In the genomic region with DNA sequence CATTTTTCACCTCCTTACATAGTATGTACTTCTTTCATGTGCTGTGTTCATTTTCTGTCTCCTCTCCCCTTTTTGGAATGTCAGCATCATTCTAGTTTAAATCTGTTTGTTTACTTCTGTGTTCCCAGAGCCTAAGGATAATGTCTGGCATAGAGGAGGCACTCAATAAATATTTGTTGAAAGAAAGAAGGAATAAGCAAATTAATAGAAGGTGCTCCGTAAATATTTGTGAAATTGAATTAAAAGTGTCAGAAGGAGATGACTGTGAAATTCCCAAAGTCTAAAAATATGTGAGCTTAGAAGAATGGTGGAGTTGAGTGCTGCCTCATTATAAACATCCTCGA, we compare ENCODE assay signal across 1 cellular context.
TF ChIP-seq lines count a peak whose summit lies in the region.

No MANE protein-coding gene starts in this region.

TF ChIP-seq in H1, 55 proteins besides CTCF, POLR2A, EP300 and RAD21:
- TF ChIP-seq GTF2F1 (IDR thresholded peaks at IDR 0.05; ENCODE audit: borderline replicate concordance, low read depth, low read length): no peak
